Comparison of ENCODE assay signal across 25 cellular contexts in genomic region chr6:131163886-131164285, GRCh38. TPM values are rescaled to one million over a fixed set of nuclear protein-coding genes. Genes with fewer than 3 reads are reported as not detected.
DNase-seq lines count a peak whose midpoint lies in the region; ATAC-seq, FAIRE-seq and TF ChIP-seq lines count a peak whose summit lies in the region.
"Had no signal": no experiment of that assay in that cellular context is flagged by ENCODE, and none has a peak within 500 bp of the region (broad histone marks: within the 10 kb centered on the region; RNA-seq: fewer than 3 reads in every experiment).

No MANE protein-coding gene starts in this region.

- no peak for FAIRE-seq in astrocyte (lab: Jason Lieb, UNC)
- FAIRE-seq: GM19239 had no signal

- CTCF ChIA-PET in IMR-90 (lab: Yijun Ruan, JAX), result no interaction called here

- H3K79me1 ChIP-seq in IMR-90 (ENCODE audit: low read depth in 1 of 2, low read length in 2 of 2), result no peaks in the 10 kb centered on the region; a peak in 1 of 4 replicates

- H2AFZ ChIP-seq in IMR-90 (replicated peaks; ENCODE audit: low read length, poor library complexity) (no peak overlapping the region), astrocyte (ENCODE audit: low read depth, low read length) (no peak overlapping the region)

- TF ChIP-seq POLR2A in IMR-90 (IDR thresholded peaks at IDR 0.05; ENCODE audit: low read depth, low read length), result no peak
- TF ChIP-seq POLR2A in esophagus squamous epithelium (IDR thresholded peaks at IDR 0.05), result no peak

- no peak overlapping the region for H4K5ac ChIP-seq in IMR-90 (ENCODE audit: low read depth, low read length)

- no peaks in the 10 kb centered on the region for H3K79me2 ChIP-seq in astrocyte (ENCODE audit: insufficient read depth, low read length)

- no peak overlapping the region for H2BK5ac ChIP-seq in IMR-90 (ENCODE audit: low read depth, low read length, poor library complexity, severe bottlenecking)

- H3K9ac ChIP-seq in IMR-90 (ENCODE audit: low read depth, low read length), result no peak overlapping the region
- H3K9ac ChIP-seq in astrocyte (ENCODE audit: low read length), result no peak overlapping the region
- H3K9ac ChIP-seq: SK-N-SH had no signal

- H3K4ac ChIP-seq in IMR-90 (ENCODE audit: low read depth, low read length), result no peak overlapping the region

- H4K91ac ChIP-seq in IMR-90 (ENCODE audit: insufficient read depth, low read depth, low read length), result no peak overlapping the region

- H3K4me1 Mint-ChIP-seq in astrocyte (ENCODE audit: low read depth, unreplicated experiment), result peaks cover 18% of the 10 kb centered on the region
- H3K4me1 Mint-ChIP-seq: stimulated activated naive B cell treated with anti-CD40 and anti-IgM and Interleukin-4, amounts not matched to agents 10 μg/mL and 1 μg/mL and 100 μg/mL, for 72 hours had no signal

- H3K36me3 Mint-ChIP-seq in astrocyte (ENCODE audit: low read depth, unreplicated experiment), result peaks cover 4% of the 10 kb centered on the region

- H3K4me3 Mint-ChIP-seq in astrocyte (ENCODE audit: unreplicated experiment), result no peak overlapping the region
- H3K4me3 Mint-ChIP-seq: CD8-positive, alpha-beta T cell; stimulated activated naive B cell treated with anti-CD40 and anti-IgM and Interleukin-4, amounts not matched to agents 10 μg/mL and 1 μg/mL and 100 μg/mL, for 72 hours had no signal

- no peak overlapping the region for H2AK5ac ChIP-seq in IMR-90 (ENCODE audit: low read depth, low read length)

- no peaks in the 10 kb centered on the region for H3K9me3 Mint-ChIP-seq in astrocyte (ENCODE audit: unreplicated experiment)
- H3K9me3 Mint-ChIP-seq: CD8-positive, alpha-beta T cell; stimulated activated naive B cell treated with anti-CD40 and anti-IgM and Interleukin-4, amounts not matched to agents 10 μg/mL and 1 μg/mL and 100 μg/mL, for 72 hours had no signal

- H4K20me1 ChIP-seq in IMR-90 (ENCODE audit: insufficient read depth, low read length) (no peaks in the 10 kb centered on the region), astrocyte (ENCODE audit: insufficient read depth, low read length) (no peaks in the 10 kb centered on the region)

- WGBS in IMR-90 (ENCODE audit: extremely low coverage in 2 of 2, insufficient read length in 1 of 2), 2 experiments, result 100% methylated on average over 1 of the region's 1 CpG; no CpG with 5 or more reads in 1 of the 2 experiments
- WGBS in esophagus squamous epithelium, 2 donors, result 83 to 89% methylated on average over 1 of the region's 1 CpG

- H2BK15ac ChIP-seq in IMR-90 (ENCODE audit: low read depth, low read length), result no peak overlapping the region

- no peak overlapping the region for H3K27ac Mint-ChIP-seq in astrocyte (ENCODE audit: unreplicated experiment)
- H3K27ac Mint-ChIP-seq: CD8-positive, alpha-beta T cell; progenitor cell of endocrine pancreas; stimulated activated naive B cell treated with anti-CD40 and anti-IgM and Interleukin-4, amounts not matched to agents 10 μg/mL and 1 μg/mL and 100 μg/mL, for 72 hours had no signal

- no peak for ATAC-seq in IMR-90 (ENCODE audit: low read depth)
- ATAC-seq: CD8-positive, alpha-beta T cell; foreskin keratinocyte; stimulated activated naive B cell treated with anti-CD40 and anti-IgM and Interleukin-4, amounts not matched to agents 10 μg/mL and 1 μg/mL and 100 μg/mL, for 72 hours had no signal

- DNase-seq in IMR-90, result peak; percentile 41
- DNase-seq in astrocyte (ENCODE audit: low read depth), result peak; percentile 56
- DNase-seq in iris pigment epithelial cell (ENCODE audit: low read depth), result peak; percentile 19
- peak; percentile 72 for DNase-seq in superior temporal gyrus (ENCODE audit: extremely low spot score)
- DNase-seq in AML-193 (lab: John Stamatoyannopoulos, UW), result no peak
- DNase-seq in stimulated activated CD4-positive, alpha-beta T cell treated with anti-CD3 and anti-CD28 coated beads, Interleukin-4, amount 100 ng/mL, for 24 hours, result no peak
- DNase-seq in esophagus squamous epithelium (lab: John Stamatoyannopoulos, UW), result no peak
- DNase-seq: activated CD4-positive, alpha-beta T cell treated with anti-CD3 and anti-CD28 coated beads for 4 hours; activated naive CD4-positive, alpha-beta T cell; activated T-cell treated with anti-CD3 and anti-CD28 coated beads, Interleukin-2, amount 50 U/mL, for 48 hours; amniotic stem cell; CD8-positive, alpha-beta T cell; foreskin keratinocyte; NCI-H1105; NCI-H2029; NCI-H345; NCI-H748 treated with DMSO at 0.1 percent for 48 hours; RPMI8226; SK-N-SH; stimulated activated CD4-positive, alpha-beta T cell treated with anti-CD3 and anti-CD28 coated beads, Interleukin-4, amount 100 ng/mL, for 1 hour; stimulated activated naive B cell treated with anti-CD40 and anti-IgM and Interleukin-4, amounts not matched to agents 10 μg/mL and 1 μg/mL and 100 μg/mL, for 72 hours; tibial artery had no signal

- H3K36me3 ChIP-seq in IMR-90 (ENCODE audit: control insufficient read depth, insufficient read depth, low read length) (no peaks in the 10 kb centered on the region), astrocyte (ENCODE audit: insufficient read depth, low read length) (no peaks in the 10 kb centered on the region), esophagus squamous epithelium (peaks cover 0 to 10% (median 0%) of the 10 kb centered on the region in 3 donors)

- no peak overlapping the region for H3K23ac ChIP-seq in IMR-90 (ENCODE audit: low read depth, low read length)

- no peak overlapping the region for H3K56ac ChIP-seq in IMR-90 (ENCODE audit: extremely low read depth, insufficient read depth, low read length)

- TF ChIP-seq RAD21 in IMR-90 (IDR thresholded peaks at IDR 0.05; ENCODE audit: low read length), result no peak

- in situ Hi-C loops in IMR-90 (cut with MboI; ENCODE audit: low sequenced_read_pairs), result no loop called here

- H3K18ac ChIP-seq in IMR-90 (ENCODE audit: low read depth, low read length), result no peak overlapping the region

- 0 out of 2 replicates have a peak, but pooled peaks cover 3% of the 10 kb centered on the region for H3K4me1 ChIP-seq in IMR-90 (ENCODE audit: control insufficient read depth, insufficient read depth, low read length)
- H3K4me1 ChIP-seq in astrocyte (ENCODE audit: insufficient read depth, low read length), result peaks cover 5% of the 10 kb centered on the region
- H3K4me1 ChIP-seq in esophagus squamous epithelium, result no peaks in the 10 kb centered on the region

- no peaks in the 10 kb centered on the region for H3K27me3 ChIP-seq in IMR-90 (ENCODE audit: control insufficient read depth, insufficient read depth, low read length)
- H3K27me3 ChIP-seq in astrocyte (ENCODE audit: insufficient read depth, low read length), result no peaks in the 10 kb centered on the region
- H3K27me3 ChIP-seq in esophagus squamous epithelium, result no peaks in the 10 kb centered on the region
- H3K27me3 ChIP-seq: foreskin keratinocyte, tibial artery had no signal

- H3K27me3 Mint-ChIP-seq in astrocyte (ENCODE audit: low read depth, unreplicated experiment), result peaks cover 1% of the 10 kb centered on the region
- H3K27me3 Mint-ChIP-seq: progenitor cell of endocrine pancreas; stimulated activated naive B cell treated with anti-CD40 and anti-IgM and Interleukin-4, amounts not matched to agents 10 μg/mL and 1 μg/mL and 100 μg/mL, for 72 hours had no signal

- H3K9me3 ChIP-seq in IMR-90 (ENCODE audit: control insufficient read depth, insufficient read depth, low read length), result no peaks in the 10 kb centered on the region
- no peaks in the 10 kb centered on the region for H3K9me3 ChIP-seq in astrocyte (ENCODE audit: insufficient read depth, low read depth, low read length)
- H3K9me3 ChIP-seq in esophagus squamous epithelium, result no peaks in the 10 kb centered on the region
- H3K9me3 ChIP-seq: SK-N-SH, tibial artery had no signal

- dilution Hi-C loops in IMR-90 (cut with HindIII; ENCODE audit: low sequenced_read_pairs, unreplicated experiment), result no loop called here

- no TSS peak for BruUV-seq in IMR-90 (replicated peaks; lab: Mats Ljungman, UMichigan)

- H2AK9ac ChIP-seq in IMR-90 (replicated peaks; ENCODE audit: low read depth, low read length, poor library complexity), result no peak overlapping the region

- H2BK120ac ChIP-seq in IMR-90 (ENCODE audit: low read depth, low read length), result no peak overlapping the region

- H2BK20ac ChIP-seq in IMR-90 (ENCODE audit: low read depth, low read length), result no peak overlapping the region

- intact Hi-C loops in IMR-90 (cut with micrococcal nuclease), result loop anchor here (10.0 kb wide), 1 partner anchor 839 kb away; no protein-coding TSS in a partner anchor
- intact Hi-C loops in esophagus squamous epithelium (cut with DNase I), result no loop called here

- H3K9me1 ChIP-seq in IMR-90 (ENCODE audit: insufficient read depth, low read length), result 0 out of 2 replicates have a peak, but pooled peaks cover 4% of the 10 kb centered on the region

- H4K8ac ChIP-seq in IMR-90 (ENCODE audit: low read depth in 2 of 2, low read length in 2 of 2), result no peak overlapping the region

- POLR2A ChIA-PET in IMR-90 (lab: Charles Lee; ENCODE audit: unreplicated experiment), result no interaction called here

- no peak overlapping the region for H3K27ac ChIP-seq in IMR-90 (ENCODE audit: insufficient read depth, low read length)
- H3K27ac ChIP-seq in astrocyte (ENCODE audit: low read depth, low read length), result no peak overlapping the region
- H3K27ac ChIP-seq in esophagus squamous epithelium, result no peak overlapping the region
- H3K27ac ChIP-seq: epithelial cell of prostate, foreskin keratinocyte, tibial artery had no signal

- H3K4me2 ChIP-seq in IMR-90 (ENCODE audit: low read depth, low read length) (no peak overlapping the region), astrocyte (ENCODE audit: low read length) (peak overlapping the region; percentile 3)
- H3K4me2 ChIP-seq: SK-N-SH had no signal

- H3K14ac ChIP-seq in IMR-90 (replicated peaks; ENCODE audit: low read depth, low read length), result no peak overlapping the region

- H3K4me3 ChIP-seq in IMR-90 (ENCODE audit: insufficient read depth, low read depth, low read length) (no peak overlapping the region), astrocyte (ENCODE audit: insufficient read depth, low read depth, low read length) (no peak overlapping the region), esophagus squamous epithelium (no peak overlapping the region)
- H3K4me3 ChIP-seq: tibial artery had no signal

- TF ChIP-seq CTCF in IMR-90 (conservative IDR thresholded peaks at IDR 0.05; ENCODE audit: low read depth, low read length), result no peak
- no peak for TF ChIP-seq CTCF in astrocyte (IDR thresholded peaks at IDR 0.05; ENCODE audit: insufficient read depth, low read depth, low read length)
- TF ChIP-seq CTCF in esophagus squamous epithelium (IDR thresholded peaks at IDR 0.05), result no peak

TF ChIP-seq in IMR-90, 13 proteins besides CTCF, POLR2A, EP300 and RAD21 (continues in another document):
- peak; percentile 55 for TF ChIP-seq CEBPB (IDR thresholded peaks at IDR 0.05; ENCODE audit: low read depth, low read length)

RNA-seq across cellular contexts. Expression of gene AKAP7, which starts 28.6 kb away (rescaled TPM):
- total RNA-seq in IMR-90 (2012; rRNA removed) (0.54 and 3.3 TPM in 2 replicates), astrocyte (4.6 and 4.9 TPM in 2 replicates), esophagus squamous epithelium (10 to 100 TPM in 1 of 4 donors, 1 to 10 TPM in 3; 2.1 to 11.4 (median 4.4) TPM)
- polyA plus RNA-seq in IMR-90 (2012; rRNA removed), result 0.90 and 1.1 TPM in 2 replicates
- 0.10 and 0.18 TPM in 2 replicates for polyA plus RNA-seq in IMR-90 (2012; cell fraction: cytosol; rRNA removed)
- 0.18 and 1.1 TPM in 2 replicates for polyA plus RNA-seq in IMR-90 (2012; cell fraction: nucleus; rRNA removed; ENCODE audit: low replicate concordance)

Comparison
In these comparisons a context has a peak if more than half of its experiments do, and no peak if none do; other contexts are left out.
1. DNase-seq: peak in IMR-90 (single experiment), astrocyte (single experiment), iris pigment epithelial cell (single experiment) and superior temporal gyrus (single experiment); none in AML-193 (0 of 2), stimulated activated CD4-positive, alpha-beta T cell treated with anti-CD3 and anti-CD28 coated beads, Interleukin-4, amount 100 ng/mL, for 24 hours (single experiment) and esophagus squamous epithelium (single experiment).